Comparison of ENCODE assay signal across 9 cellular contexts in genomic region chr1:30740952-30741894, GRCh38. TPM values are rescaled to one million over a fixed set of nuclear protein-coding genes. Genes with fewer than 3 reads are reported as not detected.
A peak's percentile ranks its signal among the peaks of the same experiment; 100 is the strongest.
DNase-seq lines count a peak whose midpoint lies in the region; ATAC-seq and TF ChIP-seq lines count a peak whose summit lies in the region.
"Had no signal": no experiment of that assay in that cellular context is flagged by ENCODE, and none has a peak within 500 bp of the region (broad histone marks: within the 10 kb centered on the region; RNA-seq: fewer than 3 reads in every experiment).

No MANE protein-coding gene starts in this region.

- H3K36me3 Mint-ChIP-seq in activated CD8-positive, alpha-beta T cell treated with anti-CD3 and anti-CD28 coated beads, Interleukin-2, amount 10 ng/mL, durations not matched to agents 7 days and 5 days (ENCODE audit: low read depth) = peaks cover 78% of the 10 kb centered on the region
- peaks cover 43% of the 10 kb centered on the region for H3K36me3 Mint-ChIP-seq in memory B cell
- H3K36me3 Mint-ChIP-seq in mesothelial cell of epicardium = no peaks in the 10 kb centered on the region

- H3K4me3 ChIP-seq in HUES48 (ENCODE audit: low read depth, low read length) = no peak overlapping the region

- no peaks in the 10 kb centered on the region for H3K36me3 ChIP-seq in HUES48 (ENCODE audit: control insufficient read depth, insufficient read depth, low read length)

- H3K9me3 ChIP-seq in HUES48 (ENCODE audit: control insufficient read depth, insufficient read depth, low read length) = no peaks in the 10 kb centered on the region

- H3K4me3 Mint-ChIP-seq in activated CD8-positive, alpha-beta T cell treated with anti-CD3 and anti-CD28 coated beads, Interleukin-2, amount 10 ng/mL, durations not matched to agents 7 days and 5 days = peak overlapping the region; percentile 26
- peak overlapping the region; percentile 60 for H3K4me3 Mint-ChIP-seq in memory B cell
- no peak overlapping the region for H3K4me3 Mint-ChIP-seq in mesothelial cell of epicardium

- no peaks in the 10 kb centered on the region for H3K27me3 Mint-ChIP-seq in activated CD8-positive, alpha-beta T cell treated with anti-CD3 and anti-CD28 coated beads, Interleukin-2, amount 10 ng/mL, durations not matched to agents 7 days and 5 days (ENCODE audit: low read depth)
- no peaks in the 10 kb centered on the region for H3K27me3 Mint-ChIP-seq in memory B cell
- no peaks in the 10 kb centered on the region for H3K27me3 Mint-ChIP-seq in mesothelial cell of epicardium (ENCODE audit: low read depth)

- H3K27ac ChIP-seq in HUES48 (ENCODE audit: low read depth, low read length) = peak overlapping the region; percentile 44

- no peaks in the 10 kb centered on the region for H3K27me3 ChIP-seq in HUES48 (ENCODE audit: control insufficient read depth, insufficient read depth, low read length)

- CTCF ChIA-PET in activated CD8-positive, alpha-beta T cell treated with anti-CD3 and anti-CD28 coated beads, Interleukin-2, amount 10 ng/mL, durations not matched to agents 7 days and 5 days (lab: Charles Lee) = interaction anchor here (1.2 to 5.4 kb wide), 6 partner anchors 16 to 41 kb away, joined by 3 to 80 read pairs (median 6); partner anchors contain the start of gene LAPTM5

- peak; percentile 32 for DNase-seq in DMS79 treated with DMSO at 0.1 percent for 48 hours (lab: John Stamatoyannopoulos, UW)
- no peak for DNase-seq in DMS79 (lab: John Stamatoyannopoulos, UW)
- no peak for DNase-seq in activated CD8-positive, alpha-beta T cell treated with anti-CD3 and anti-CD28 coated beads, Interleukin-2, amount 10 ng/mL, durations not matched to agents 7 days and 5 days
- DNase-seq in memory B cell (ENCODE audit: low spot score in 2 of 2) = no peak
- no peak for DNase-seq in mesothelial cell of epicardium (ENCODE audit: low spot score in 2 of 2, unreplicated experiment in 2 of 2)
- no peak for DNase-seq in stimulated activated CD4-positive, alpha-beta T cell treated with anti-CD3 and anti-CD28 coated beads, Interleukin-4, amount 100 ng/mL, for 1 hour
- DNase-seq: hippocampal formation had no signal

- peaks cover 95% of the 10 kb centered on the region for H3K4me1 Mint-ChIP-seq in activated CD8-positive, alpha-beta T cell treated with anti-CD3 and anti-CD28 coated beads, Interleukin-2, amount 10 ng/mL, durations not matched to agents 7 days and 5 days (ENCODE audit: low read depth)
- H3K4me1 Mint-ChIP-seq in memory B cell (peaks cover 58% of the 10 kb centered on the region), mesothelial cell of epicardium (no peaks in the 10 kb centered on the region)

- peak overlapping the region; percentile 78 for H3K27ac Mint-ChIP-seq in activated CD8-positive, alpha-beta T cell treated with anti-CD3 and anti-CD28 coated beads, Interleukin-2, amount 10 ng/mL, durations not matched to agents 7 days and 5 days
- H3K27ac Mint-ChIP-seq in memory B cell (peak overlapping the region; percentile 97), mesothelial cell of epicardium (no peak overlapping the region)

- POLR2A ChIA-PET in activated CD8-positive, alpha-beta T cell treated with anti-CD3 and anti-CD28 coated beads, Interleukin-2, amount 10 ng/mL, durations not matched to agents 7 days and 5 days (lab: Charles Lee) = interaction anchor here (0.8 to 16.2 kb wide), 7 partner anchors 8 to 23 kb away, joined by 3 to 290 read pairs (median 3); partner anchors contain the start of gene LAPTM5

- no peak for ATAC-seq in activated CD8-positive, alpha-beta T cell treated with anti-CD3 and anti-CD28 coated beads, Interleukin-2, amount 10 ng/mL, durations not matched to agents 7 days and 5 days
- ATAC-seq in memory B cell (ENCODE audit: low read depth) (no peak), GM21360 (IDR thresholded peaks at IDR 0.05; ENCODE audit: unreplicated experiment) (no peak)

- no peak overlapping the region for H3K9ac ChIP-seq in HUES48 (ENCODE audit: low read depth, low read length)

- no peaks in the 10 kb centered on the region for H3K9me3 Mint-ChIP-seq in activated CD8-positive, alpha-beta T cell treated with anti-CD3 and anti-CD28 coated beads, Interleukin-2, amount 10 ng/mL, durations not matched to agents 7 days and 5 days (ENCODE audit: insufficient read depth)
- H3K9me3 Mint-ChIP-seq in memory B cell (no peaks in the 10 kb centered on the region), mesothelial cell of epicardium (peaks cover 4% of the 10 kb centered on the region)

- no peaks in the 10 kb centered on the region for H3K4me1 ChIP-seq in HUES48 (ENCODE audit: control insufficient read depth, insufficient read depth, low read length)

- TF ChIP-seq CTCF in mesothelial cell of epicardium (IDR thresholded peaks at IDR 0.05; ENCODE audit: unreplicated experiment) = no peak

RNA-seq across cellular contexts. Expression of gene LAPTM5, which starts 16.4 kb away (rescaled TPM):
- 100 to 1,000 TPM; 407 to 413 TPM for total RNA-seq in activated CD8-positive, alpha-beta T cell treated with anti-CD3 and anti-CD28 coated beads, Interleukin-2, amount 10 ng/mL, durations not matched to agents 7 days and 5 days
- 0.11 TPM in 1 of 3 replicates, not detected in the others for total RNA-seq in mesothelial cell of epicardium

RNA-seq across cellular contexts. Expression of gene MATN1, which starts 17.8 kb away (rescaled TPM):
- total RNA-seq in activated CD8-positive, alpha-beta T cell treated with anti-CD3 and anti-CD28 coated beads, Interleukin-2, amount 10 ng/mL, durations not matched to agents 7 days and 5 days = not detected
- 4.0 to 5.6 TPM (median 4.9 TPM) in 3 replicates for total RNA-seq in mesothelial cell of epicardium

Comparison
In these comparisons a context has a peak if more than half of its experiments do, and no peak if none do; other contexts are left out.
1. RNA of gene LAPTM5, which starts 16.4 kb away (total RNA-seq): 407 to 413 TPM in activated CD8-positive, alpha-beta T cell treated with anti-CD3 and anti-CD28 coated beads, Interleukin-2, amount 10 ng/mL, durations not matched to agents 7 days and 5 days; 0.11 TPM in mesothelial cell of epicardium; every median in the first group is over 100 times any median in the second.